Comparison of ENCODE assay signal across 21 cellular contexts in the genomic region with DNA sequence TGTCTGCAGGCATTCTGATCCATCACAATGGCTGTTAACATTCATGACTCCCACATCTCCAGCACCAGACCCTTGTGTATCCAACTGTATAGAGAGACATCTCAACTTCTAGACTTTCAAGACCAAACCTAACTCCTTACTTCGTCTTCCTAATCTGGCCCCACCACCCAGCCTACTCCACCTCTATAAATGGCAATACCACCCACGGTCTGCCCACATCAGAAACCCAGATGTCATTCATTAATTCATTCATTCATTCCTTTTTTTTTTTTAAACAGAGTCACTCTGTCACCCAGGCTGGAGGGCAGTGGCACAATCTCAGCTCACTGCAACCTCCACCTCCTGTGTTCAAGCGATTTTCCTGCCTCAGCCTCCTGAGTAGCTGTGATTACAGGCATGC. TPM values are rescaled to one million over a fixed set of nuclear protein-coding genes. Genes with fewer than 3 reads are reported as not detected.
DNase-seq lines count a peak whose midpoint lies in the region; ATAC-seq and TF ChIP-seq lines count a peak whose summit lies in the region.
"Had no signal": no experiment of that assay in that cellular context is flagged by ENCODE, and none has a peak within 500 bp of the region (broad histone marks: within the 10 kb centered on the region; RNA-seq: fewer than 3 reads in every experiment).

No MANE protein-coding gene starts in this region.

- no peak overlapping the region for H3K9ac ChIP-seq in rectal smooth muscle tissue (ENCODE audit: low read length)
- H3K9ac ChIP-seq: GM23248 had no signal

- H3K27me3 ChIP-seq in Caco-2 (replicated peaks; ENCODE audit: control insufficient read depth, insufficient read depth, low read length) (no peaks in the 10 kb centered on the region), RWPE2 (ENCODE audit: insufficient read depth, poor library complexity, severe bottlenecking) (no peaks in the 10 kb centered on the region), rectal smooth muscle tissue (ENCODE audit: control insufficient read depth, insufficient read depth, low read length) (no peaks in the 10 kb centered on the region), brain microvascular endothelial cell (replicated peaks) (no peaks in the 10 kb centered on the region), esophagus squamous epithelium (peaks cover 0 to 50% (median 2%) of the 10 kb centered on the region in 4 donors)
- H3K27me3 ChIP-seq: BE2C had no signal

- intact Hi-C loops in Caco-2 (cut with micrococcal nuclease; ENCODE audit: unreplicated experiment), result loop anchor here (2.0 kb wide), 1 partner anchor 29 kb away; no protein-coding TSS in a partner anchor
- intact Hi-C loops in esophagus squamous epithelium (cut with DNase I), result no loop called here

- ATAC-seq in RWPE2 (ENCODE audit: low read depth), result no peak

- H3K27me3 Mint-ChIP-seq in Caco-2 (ENCODE audit: insufficient read depth, unreplicated experiment), result no peaks in the 10 kb centered on the region

- peak overlapping the region; percentile 49 for H3K4me3 Mint-ChIP-seq in Caco-2 (ENCODE audit: unreplicated experiment)
- H3K4me3 Mint-ChIP-seq: CD4-positive, CD25-positive, alpha-beta regulatory T cell had no signal

- H3K27ac ChIP-seq in RWPE2 (ENCODE audit: poor library complexity, severe bottlenecking), result no peak overlapping the region
- H3K27ac ChIP-seq in rectal smooth muscle tissue (ENCODE audit: low read depth, low read length), result peak overlapping the region; percentile 76
- H3K27ac ChIP-seq in brain microvascular endothelial cell, result no peak overlapping the region
- H3K27ac ChIP-seq in esophagus squamous epithelium, result no peak overlapping the region
- H3K27ac ChIP-seq: GM23248 had no signal

- in situ Hi-C loops in brain microvascular endothelial cell (cut with HindIII; ENCODE audit: low pct_ligation_motif_present, low sequenced_read_pairs), result no loop called here

- peaks cover 17% of the 10 kb centered on the region for H3K4me1 ChIP-seq in Caco-2
- no peaks in the 10 kb centered on the region for H3K4me1 ChIP-seq in RWPE2 (ENCODE audit: insufficient read depth, poor library complexity, severe bottlenecking)
- peaks cover 12% of the 10 kb centered on the region for H3K4me1 ChIP-seq in rectal smooth muscle tissue (ENCODE audit: control insufficient read depth, insufficient read depth, low read length)
- H3K4me1 ChIP-seq in esophagus squamous epithelium, result no peaks in the 10 kb centered on the region
- H3K4me1 ChIP-seq: BE2C, HAP-1 had no signal

- no TSS peak for BruUV-seq in Caco-2 (replicated peaks; lab: Mats Ljungman, UMichigan)

- POLR2A ChIA-PET in Caco-2 (lab: Charles Lee), result no interaction called here

- peaks cover 23% of the 10 kb centered on the region for H3K4me1 Mint-ChIP-seq in Caco-2 (ENCODE audit: low read depth, unreplicated experiment)

- no peak for DNase-seq in Caco-2
- DNase-seq in RWPE2 (ENCODE audit: low spot score), result peak; percentile 13
- DNase-seq in ecto neural progenitor cell (ENCODE audit: low spot score), result peak; percentile 16
- no peak for DNase-seq in brain microvascular endothelial cell
- no peak for DNase-seq in esophagus squamous epithelium (lab: John Stamatoyannopoulos, UW)
- no peak for DNase-seq in NCI-H2171 treated with DMSO at 0.1 percent for 48 hours (lab: John Stamatoyannopoulos, UW)
- DNase-seq: ACHN; BE2C; C1 segment of cervical spinal cord; Calu3; CD4-positive, CD25-positive, alpha-beta regulatory T cell; DMS 273 treated with DMSO at 0.1 percent for 48 hours; DMS53; DND-41; EL; GM23248 had no signal

- peaks cover 19% of the 10 kb centered on the region for H3K36me3 Mint-ChIP-seq in Caco-2 (ENCODE audit: insufficient read depth, unreplicated experiment)
- H3K36me3 Mint-ChIP-seq: CD4-positive, CD25-positive, alpha-beta regulatory T cell had no signal

- H3K9me3 ChIP-seq in Caco-2 (peaks cover 25% of the 10 kb centered on the region), RWPE2 (ENCODE audit: severe bottlenecking) (peaks cover 9% of the 10 kb centered on the region), esophagus squamous epithelium (peaks cover 3 to 11% (median 10%) of the 10 kb centered on the region in 3 donors)

- no peak for TF ChIP-seq POLR2A in esophagus squamous epithelium (IDR thresholded peaks at IDR 0.05)

- H3K36me3 ChIP-seq in Caco-2 (ENCODE audit: control insufficient read depth, insufficient read depth, low read length) (no peaks in the 10 kb centered on the region), RWPE2 (ENCODE audit: low read depth) (no peaks in the 10 kb centered on the region), rectal smooth muscle tissue (ENCODE audit: control insufficient read depth, insufficient read depth, low read length) (no peaks in the 10 kb centered on the region), brain microvascular endothelial cell (replicated peaks) (no peaks in the 10 kb centered on the region), esophagus squamous epithelium (no peaks in the 10 kb centered on the region)
- H3K36me3 ChIP-seq: BE2C, HAP-1 had no signal

- CTCF ChIA-PET in Caco-2 (lab: Charles Lee), result no interaction called here

- 55 to 56% methylated on average over 3 of the region's 3 CpGs for whole genome bisulfite sequencing in esophagus squamous epithelium, 2 donors

- peak overlapping the region; percentile 80 for H3K27ac Mint-ChIP-seq in Caco-2 (ENCODE audit: unreplicated experiment)

- peaks cover 31% of the 10 kb centered on the region for H3K9me3 Mint-ChIP-seq in Caco-2 (ENCODE audit: unreplicated experiment)

- H3K4me3 ChIP-seq in Caco-2 (ENCODE audit: low read depth, low read length) (no peak overlapping the region), RWPE2 (ENCODE audit: severe bottlenecking) (no peak overlapping the region), rectal smooth muscle tissue (ENCODE audit: low read length) (no peak overlapping the region), brain microvascular endothelial cell (ENCODE audit: low read depth, low read length) (no peak overlapping the region), esophagus squamous epithelium (no peak overlapping the region)
- H3K4me3 ChIP-seq: GM23248, HAP-1 had no signal

- TF ChIP-seq CTCF in Caco-2 (IDR thresholded peaks at IDR 0.05; ENCODE audit: insufficient read depth in 1 of 2, low read depth in 1 of 2, low read length in 1 of 2, severe bottlenecking in 1 of 2, unreplicated experiment in 1 of 2) (no peak), RWPE2 (IDR thresholded peaks at IDR 0.05; ENCODE audit: poor library complexity, severe bottlenecking) (no peak), brain microvascular endothelial cell (IDR thresholded peaks at IDR 0.05; ENCODE audit: low read depth, low read length, missing control alignments) (no peak), esophagus squamous epithelium (IDR thresholded peaks at IDR 0.05) (no peak)

RNA-seq across cellular contexts. Expression of gene GPR42, which starts 10.4 kb away (rescaled TPM):
- not detected in 2 replicates for total RNA-seq in Caco-2 (2022)
- not detected for total RNA-seq in esophagus squamous epithelium
- total RNA-seq: Calu3; CD4-positive, CD25-positive, alpha-beta regulatory T cell; G401; GM23248; HT-29 had no signal

RNA-seq across cellular contexts. Expression of gene FFAR3, which starts 23.1 kb away (rescaled TPM):
- total RNA-seq in Caco-2 (2022) (not detected in 2 replicates), esophagus squamous epithelium (not detected)
- total RNA-seq: Calu3, G401, GM23248, HT-29 had no signal

RNA-seq across cellular contexts. Expression of gene FFAR1, which starts 33.6 kb away (rescaled TPM):
- total RNA-seq in Caco-2 (2022), result not detected in 2 replicates
- total RNA-seq in esophagus squamous epithelium, result not detected
- total RNA-seq: Calu3; CD4-positive, CD25-positive, alpha-beta regulatory T cell; G401; GM23248; H4; HT-29 had no signal

RNA-seq across cellular contexts. Expression of gene CD22, which starts 52.3 kb away (rescaled TPM):
- total RNA-seq in Caco-2 (2022) (not detected in 2 replicates), esophagus squamous epithelium (1 to 10 TPM in 2 of 4 donors, under 1 TPM in 2; 0.11 to 6.1 (median 1.9) TPM)
- total RNA-seq: G401, GM23248 had no signal

Comparison
In these comparisons a context has a peak if more than half of its experiments do, and no peak if none do; other contexts are left out.
1. DNase-seq: peak in RWPE2 (single experiment) and ecto neural progenitor cell (single experiment); none in Caco-2 (0 of 2), brain microvascular endothelial cell (single experiment), esophagus squamous epithelium (single experiment) and NCI-H2171 treated with DMSO at 0.1 percent for 48 hours (single experiment).